ENCODE assay signal across 1 cellular context in the genomic region with DNA sequence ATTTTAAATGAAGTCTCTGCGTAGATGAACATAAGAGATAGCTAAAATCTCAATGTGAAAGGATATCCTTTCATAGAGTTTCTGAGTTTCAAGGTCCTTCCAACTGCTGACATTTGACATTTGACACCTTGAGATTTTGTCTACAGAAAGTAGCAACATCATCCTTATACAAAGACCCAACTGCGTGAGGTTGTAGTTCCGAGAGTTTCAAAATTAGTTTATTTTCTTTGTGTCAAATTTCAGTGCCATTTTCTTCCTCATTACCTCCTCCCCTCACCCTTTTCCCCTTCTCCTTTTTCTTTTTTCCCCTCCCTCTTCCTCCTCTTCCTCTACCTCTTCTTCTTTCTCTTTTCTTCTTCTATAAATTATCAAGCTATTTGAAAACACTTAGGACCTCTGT.
A peak's percentile ranks its signal among the peaks of the same experiment; 100 is the strongest.
TF ChIP-seq lines count a peak whose summit lies in the region.

No MANE protein-coding gene starts in this region.

TF ChIP-seq in GM12878, 131 proteins besides CTCF, POLR2A, EP300 and RAD21 (continued from another document):
- TF ChIP-seq MTA2 (IDR thresholded peaks at IDR 0.05; ENCODE audit: low read depth) (peak; percentile 62), CREM (IDR thresholded peaks at IDR 0.05; ENCODE audit: low read depth) (peak; percentile 29; the same call in 1 of the 2 replicates), NR2F1 (conservative IDR thresholded peaks at IDR 0.05) (peak; percentile 68; the same call in 1 of the 2 replicates), NFIC (IDR thresholded peaks at IDR 0.05; ENCODE audit: low read depth, low read length) (peak; percentile 69; the same call in 1 of the 2 replicates), ETV6 (conservative IDR thresholded peaks at IDR 0.05 in 1 of 2, IDR thresholded peaks at IDR 0.05 in 1 of 2; ENCODE audit: borderline replicate concordance in 1 of 2, low read depth in 1 of 2) (peak in 1 of 2 experiments; percentile 56; a peak in 1 of 4 replicates), FOXM1 (IDR thresholded peaks at IDR 0.05; ENCODE audit: low read depth, low read length) (peak; percentile 24; the same call in 1 of the 2 replicates), CBFB (IDR thresholded peaks at IDR 0.05; ENCODE audit: low read depth) (0 out of 2 replicates have a peak, but pooled peaks have one; percentile 25), SRF (IDR thresholded peaks at IDR 0.05; ENCODE audit: low read depth in 2 of 2, low read length in 2 of 2) (no peak), NR2C1 (IDR thresholded peaks at IDR 0.05) (peak; percentile 63), IRF4 (IDR thresholded peaks at IDR 0.05; ENCODE audit: low read depth, low read length) (0 out of 2 replicates have a peak, but pooled peaks have one; percentile 51), CBX5 (IDR thresholded peaks at IDR 0.05; ENCODE audit: low read depth) (no peak), BHLHE40 (IDR thresholded peaks at IDR 0.05; ENCODE audit: borderline replicate concordance in 1 of 2, low read depth in 2 of 2, low read length in 1 of 2) (0 out of 4 replicates have a peak, but pooled peaks of 1 of the 2 experiments have one; percentile 4), JUNB (IDR thresholded peaks at IDR 0.05) (peak; percentile 79), POLR2AphosphoS5 (IDR thresholded peaks at IDR 0.05; ENCODE audit: low read length) (no peak), NBN (IDR thresholded peaks at IDR 0.05) (peak; percentile 57; the same call in 1 of the 2 replicates), IKZF2 (IDR thresholded peaks at IDR 0.05) (peak; percentile 64 to 69; a peak in 2 of 4 replicates)
- TF ChIP-seq, protein P1, sequence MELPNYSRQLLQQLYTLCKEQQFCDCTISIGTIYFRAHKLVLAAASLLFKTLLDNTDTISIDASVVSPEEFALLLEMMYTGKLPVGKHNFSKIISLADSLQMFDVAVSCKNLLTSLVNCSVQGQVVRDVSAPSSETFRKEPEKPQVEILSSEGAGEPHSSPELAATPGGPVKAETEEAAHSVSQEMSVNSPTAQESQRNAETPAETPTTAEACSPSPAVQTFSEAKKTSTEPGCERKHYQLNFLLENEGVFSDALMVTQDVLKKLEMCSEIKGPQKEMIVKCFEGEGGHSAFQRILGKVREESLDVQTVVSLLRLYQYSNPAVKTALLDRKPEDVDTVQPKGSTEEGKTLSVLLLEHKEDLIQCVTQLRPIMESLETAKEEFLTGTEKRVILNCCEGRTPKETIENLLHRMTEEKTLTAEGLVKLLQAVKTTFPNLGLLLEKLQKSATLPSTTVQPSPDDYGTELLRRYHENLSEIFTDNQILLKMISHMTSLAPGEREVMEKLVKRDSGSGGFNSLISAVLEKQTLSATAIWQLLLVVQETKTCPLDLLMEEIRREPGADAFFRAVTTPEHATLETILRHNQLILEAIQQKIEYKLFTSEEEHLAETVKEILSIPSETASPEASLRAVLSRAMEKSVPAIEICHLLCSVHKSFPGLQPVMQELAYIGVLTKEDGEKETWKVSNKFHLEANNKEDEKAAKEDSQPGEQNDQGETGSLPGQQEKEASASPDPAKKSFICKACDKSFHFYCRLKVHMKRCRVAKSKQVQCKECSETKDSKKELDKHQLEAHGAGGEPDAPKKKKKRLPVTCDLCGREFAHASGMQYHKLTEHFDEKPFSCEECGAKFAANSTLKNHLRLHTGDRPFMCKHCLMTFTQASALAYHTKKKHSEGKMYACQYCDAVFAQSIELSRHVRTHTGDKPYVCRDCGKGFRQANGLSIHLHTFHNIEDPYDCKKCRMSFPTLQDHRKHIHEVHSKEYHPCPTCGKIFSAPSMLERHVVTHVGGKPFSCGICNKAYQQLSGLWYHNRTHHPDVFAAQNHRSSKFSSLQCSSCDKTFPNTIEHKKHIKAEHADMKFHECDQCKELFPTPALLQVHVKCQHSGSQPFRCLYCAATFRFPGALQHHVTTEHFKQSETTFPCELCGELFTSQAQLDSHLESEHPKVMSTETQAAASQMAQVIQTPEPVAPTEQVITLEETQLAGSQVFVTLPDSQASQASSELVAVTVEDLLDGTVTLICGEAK (IDR thresholded peaks at IDR 0.05; ENCODE audit: borderline replicate concordance) = no peak
- TF ChIP-seq, protein P2, sequence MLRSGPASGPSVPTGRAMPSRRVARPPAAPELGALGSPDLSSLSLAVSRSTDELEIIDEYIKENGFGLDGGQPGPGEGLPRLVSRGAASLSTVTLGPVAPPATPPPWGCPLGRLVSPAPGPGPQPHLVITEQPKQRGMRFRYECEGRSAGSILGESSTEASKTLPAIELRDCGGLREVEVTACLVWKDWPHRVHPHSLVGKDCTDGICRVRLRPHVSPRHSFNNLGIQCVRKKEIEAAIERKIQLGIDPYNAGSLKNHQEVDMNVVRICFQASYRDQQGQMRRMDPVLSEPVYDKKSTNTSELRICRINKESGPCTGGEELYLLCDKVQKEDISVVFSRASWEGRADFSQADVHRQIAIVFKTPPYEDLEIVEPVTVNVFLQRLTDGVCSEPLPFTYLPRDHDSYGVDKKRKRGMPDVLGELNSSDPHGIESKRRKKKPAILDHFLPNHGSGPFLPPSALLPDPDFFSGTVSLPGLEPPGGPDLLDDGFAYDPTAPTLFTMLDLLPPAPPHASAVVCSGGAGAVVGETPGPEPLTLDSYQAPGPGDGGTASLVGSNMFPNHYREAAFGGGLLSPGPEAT (IDR thresholded peaks at IDR 0.05; ENCODE audit: low read depth) = peak; percentile 42
- TF ChIP-seq, protein P3, sequence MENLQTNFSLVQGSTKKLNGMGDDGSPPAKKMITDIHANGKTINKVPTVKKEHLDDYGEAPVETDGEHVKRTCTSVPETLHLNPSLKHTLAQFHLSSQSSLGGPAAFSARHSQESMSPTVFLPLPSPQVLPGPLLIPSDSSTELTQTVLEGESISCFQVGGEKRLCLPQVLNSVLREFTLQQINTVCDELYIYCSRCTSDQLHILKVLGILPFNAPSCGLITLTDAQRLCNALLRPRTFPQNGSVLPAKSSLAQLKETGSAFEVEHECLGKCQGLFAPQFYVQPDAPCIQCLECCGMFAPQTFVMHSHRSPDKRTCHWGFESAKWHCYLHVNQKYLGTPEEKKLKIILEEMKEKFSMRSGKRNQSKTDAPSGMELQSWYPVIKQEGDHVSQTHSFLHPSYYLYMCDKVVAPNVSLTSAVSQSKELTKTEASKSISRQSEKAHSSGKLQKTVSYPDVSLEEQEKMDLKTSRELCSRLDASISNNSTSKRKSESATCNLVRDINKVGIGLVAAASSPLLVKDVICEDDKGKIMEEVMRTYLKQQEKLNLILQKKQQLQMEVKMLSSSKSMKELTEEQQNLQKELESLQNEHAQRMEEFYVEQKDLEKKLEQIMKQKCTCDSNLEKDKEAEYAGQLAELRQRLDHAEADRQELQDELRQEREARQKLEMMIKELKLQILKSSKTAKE (IDR thresholded peaks at IDR 0.05; ENCODE audit: low read depth, poor library complexity, severe bottlenecking) = no peak
- TF ChIP-seq, protein P4, sequence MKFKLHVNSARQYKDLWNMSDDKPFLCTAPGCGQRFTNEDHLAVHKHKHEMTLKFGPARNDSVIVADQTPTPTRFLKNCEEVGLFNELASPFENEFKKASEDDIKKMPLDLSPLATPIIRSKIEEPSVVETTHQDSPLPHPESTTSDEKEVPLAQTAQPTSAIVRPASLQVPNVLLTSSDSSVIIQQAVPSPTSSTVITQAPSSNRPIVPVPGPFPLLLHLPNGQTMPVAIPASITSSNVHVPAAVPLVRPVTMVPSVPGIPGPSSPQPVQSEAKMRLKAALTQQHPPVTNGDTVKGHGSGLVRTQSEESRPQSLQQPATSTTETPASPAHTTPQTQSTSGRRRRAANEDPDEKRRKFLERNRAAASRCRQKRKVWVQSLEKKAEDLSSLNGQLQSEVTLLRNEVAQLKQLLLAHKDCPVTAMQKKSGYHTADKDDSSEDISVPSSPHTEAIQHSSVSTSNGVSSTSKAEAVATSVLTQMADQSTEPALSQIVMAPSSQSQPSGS (IDR thresholded peaks at IDR 0.05; ENCODE audit: low read length) = no peak; the same call in 1 of the 2 replicates
TF ChIP-seq in GM12878: peak in this region for 15.
